7 cellular contexts compared by ENCODE assay signal in genomic region chr7:129265328-129265727, GRCh38.
"Had no signal": no experiment of that assay in that cellular context is flagged by ENCODE, and none has a peak within 500 bp of the region (broad histone marks: within the 10 kb centered on the region; RNA-seq: fewer than 3 reads in every experiment).

No MANE protein-coding gene starts in this region.

- FAIRE-seq: G401.6, GM12891, GM12892, GM18507, GM19239 had no signal

- DNase-seq: GDM1, GF-D8 had no signal
